In genomic region chr2:215374642-215375466, GRCh38 we compare ENCODE assay signal across 1 cellular context.
TF ChIP-seq lines count a peak whose summit lies in the region.

No MANE protein-coding gene starts in this region.

TF ChIP-seq in HepG2, 621 proteins besides CTCF, POLR2A, EP300 and RAD21 (continued from another document):
- TF ChIP-seq, protein P1, sequence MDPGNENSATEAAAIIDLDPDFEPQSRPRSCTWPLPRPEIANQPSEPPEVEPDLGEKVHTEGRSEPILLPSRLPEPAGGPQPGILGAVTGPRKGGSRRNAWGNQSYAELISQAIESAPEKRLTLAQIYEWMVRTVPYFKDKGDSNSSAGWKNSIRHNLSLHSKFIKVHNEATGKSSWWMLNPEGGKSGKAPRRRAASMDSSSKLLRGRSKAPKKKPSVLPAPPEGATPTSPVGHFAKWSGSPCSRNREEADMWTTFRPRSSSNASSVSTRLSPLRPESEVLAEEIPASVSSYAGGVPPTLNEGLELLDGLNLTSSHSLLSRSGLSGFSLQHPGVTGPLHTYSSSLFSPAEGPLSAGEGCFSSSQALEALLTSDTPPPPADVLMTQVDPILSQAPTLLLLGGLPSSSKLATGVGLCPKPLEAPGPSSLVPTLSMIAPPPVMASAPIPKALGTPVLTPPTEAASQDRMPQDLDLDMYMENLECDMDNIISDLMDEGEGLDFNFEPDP (CRISPR knock-in tag; conservative IDR thresholded peaks at IDR 0.05), result 0 out of 2 replicates have a peak, but pooled peaks have one; percentile 15
- TF ChIP-seq ZNF605 (CRISPR knock-in tag; IDR thresholded peaks at IDR 0.05), result peak; percentile 60; the same call in 1 of the 2 replicates
- no peak for TF ChIP-seq ZNF768 (CRISPR knock-in tag; IDR thresholded peaks at IDR 0.05)
- TF ChIP-seq ZNF354B (CRISPR knock-in tag; IDR thresholded peaks at IDR 0.05), result no peak
- no peak for TF ChIP-seq SMARCE1 (IDR thresholded peaks at IDR 0.05; ENCODE audit: borderline replicate concordance)
- TF ChIP-seq CBX2 (IDR thresholded peaks at IDR 0.05; ENCODE audit: low read depth, low read length), result no peak
- TF ChIP-seq CBX2 (CRISPR knock-in tag; IDR thresholded peaks at IDR 0.05; ENCODE audit: low read depth), result no peak
- peak; percentile 61 for TF ChIP-seq POLR2G (IDR thresholded peaks at IDR 0.05; ENCODE audit: low read depth, low read length)
- no peak for TF ChIP-seq TRIM24 (CRISPR knock-in tag; IDR thresholded peaks at IDR 0.05)
